1 cellular context compared by ENCODE assay signal in the genomic region with DNA sequence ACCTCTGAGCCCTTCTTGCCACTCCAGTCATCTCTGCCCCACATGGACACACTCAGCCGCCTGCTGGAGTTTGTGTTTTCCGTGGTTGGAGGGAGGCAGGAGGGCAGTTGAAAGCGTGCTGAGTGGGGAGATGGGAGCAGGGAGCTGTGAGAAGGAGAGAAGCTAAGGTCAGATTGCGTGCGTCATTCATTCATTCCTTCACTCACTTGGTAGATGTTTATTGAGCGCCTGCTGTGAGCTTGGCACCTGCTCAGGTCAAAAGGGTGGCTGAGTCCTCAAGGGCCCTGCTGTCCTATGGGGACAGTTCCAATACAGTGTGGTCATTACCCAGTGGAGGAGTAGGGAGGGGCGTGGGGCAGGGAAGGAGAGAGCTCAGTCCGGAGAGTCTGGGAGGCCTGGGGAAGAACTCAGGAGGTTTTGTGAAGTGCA.
TF ChIP-seq lines count a peak whose summit lies in the region.

No MANE protein-coding gene starts in this region.

TF ChIP-seq in HEK293, 187 proteins besides CTCF, POLR2A, EP300 and RAD21 (continued from another document):
- TF ChIP-seq, protein P1, sequence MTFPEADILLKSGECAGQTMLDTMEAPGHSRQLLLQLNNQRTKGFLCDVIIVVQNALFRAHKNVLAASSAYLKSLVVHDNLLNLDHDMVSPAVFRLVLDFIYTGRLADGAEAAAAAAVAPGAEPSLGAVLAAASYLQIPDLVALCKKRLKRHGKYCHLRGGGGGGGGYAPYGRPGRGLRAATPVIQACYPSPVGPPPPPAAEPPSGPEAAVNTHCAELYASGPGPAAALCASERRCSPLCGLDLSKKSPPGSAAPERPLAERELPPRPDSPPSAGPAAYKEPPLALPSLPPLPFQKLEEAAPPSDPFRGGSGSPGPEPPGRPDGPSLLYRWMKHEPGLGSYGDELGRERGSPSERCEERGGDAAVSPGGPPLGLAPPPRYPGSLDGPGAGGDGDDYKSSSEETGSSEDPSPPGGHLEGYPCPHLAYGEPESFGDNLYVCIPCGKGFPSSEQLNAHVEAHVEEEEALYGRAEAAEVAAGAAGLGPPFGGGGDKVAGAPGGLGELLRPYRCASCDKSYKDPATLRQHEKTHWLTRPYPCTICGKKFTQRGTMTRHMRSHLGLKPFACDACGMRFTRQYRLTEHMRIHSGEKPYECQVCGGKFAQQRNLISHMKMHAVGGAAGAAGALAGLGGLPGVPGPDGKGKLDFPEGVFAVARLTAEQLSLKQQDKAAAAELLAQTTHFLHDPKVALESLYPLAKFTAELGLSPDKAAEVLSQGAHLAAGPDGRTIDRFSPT (tag by site-specific recombination; IDR thresholded peaks at IDR 0.05): peak; percentile 76
- TF ChIP-seq ZNF394 (tag by site-specific recombination; IDR thresholded peaks at IDR 0.05; ENCODE audit: borderline replicate concordance) (no peak), IKZF3 (tag by site-specific recombination; IDR thresholded peaks at IDR 0.05) (peak; percentile 52), ZNF521 (tag by site-specific recombination; IDR thresholded peaks at IDR 0.05) (no peak), ZNF830 (tag by site-specific recombination; IDR thresholded peaks at IDR 0.05; ENCODE audit: low read depth) (no peak), GLIS1 (tag by site-specific recombination; IDR thresholded peaks at IDR 0.05) (peak; percentile 13), ZNF560 (tag by site-specific recombination; IDR thresholded peaks at IDR 0.05; ENCODE audit: borderline replicate concordance) (no peak), ZNF423 (tag by site-specific recombination; IDR thresholded peaks at IDR 0.05) (peak; percentile 65), YY1 (tag by site-specific recombination; IDR thresholded peaks at IDR 0.05) (no peak), ZFP69B (tag by site-specific recombination; IDR thresholded peaks at IDR 0.05) (no peak), ZIC2 (tag by site-specific recombination; IDR thresholded peaks at IDR 0.05) (peak; percentile 89), OSR2 (tag by site-specific recombination; IDR thresholded peaks at IDR 0.05) (peak; percentile 79), ZNF10 (tag by site-specific recombination; IDR thresholded peaks at IDR 0.05) (peak; percentile 72; the same call in 1 of the 2 replicates), ZNF600 (tag by site-specific recombination; IDR thresholded peaks at IDR 0.05) (peak; percentile 77; the same call in 1 of the 2 replicates), ZNF24 (tag by site-specific recombination; IDR thresholded peaks at IDR 0.05) (peak; percentile 99), BCL11A (tag by site-specific recombination; IDR thresholded peaks at IDR 0.05; ENCODE audit: low read depth) (0 out of 2 replicates have a peak, but pooled peaks have one; percentile 41)
- TF ChIP-seq, protein P2, sequence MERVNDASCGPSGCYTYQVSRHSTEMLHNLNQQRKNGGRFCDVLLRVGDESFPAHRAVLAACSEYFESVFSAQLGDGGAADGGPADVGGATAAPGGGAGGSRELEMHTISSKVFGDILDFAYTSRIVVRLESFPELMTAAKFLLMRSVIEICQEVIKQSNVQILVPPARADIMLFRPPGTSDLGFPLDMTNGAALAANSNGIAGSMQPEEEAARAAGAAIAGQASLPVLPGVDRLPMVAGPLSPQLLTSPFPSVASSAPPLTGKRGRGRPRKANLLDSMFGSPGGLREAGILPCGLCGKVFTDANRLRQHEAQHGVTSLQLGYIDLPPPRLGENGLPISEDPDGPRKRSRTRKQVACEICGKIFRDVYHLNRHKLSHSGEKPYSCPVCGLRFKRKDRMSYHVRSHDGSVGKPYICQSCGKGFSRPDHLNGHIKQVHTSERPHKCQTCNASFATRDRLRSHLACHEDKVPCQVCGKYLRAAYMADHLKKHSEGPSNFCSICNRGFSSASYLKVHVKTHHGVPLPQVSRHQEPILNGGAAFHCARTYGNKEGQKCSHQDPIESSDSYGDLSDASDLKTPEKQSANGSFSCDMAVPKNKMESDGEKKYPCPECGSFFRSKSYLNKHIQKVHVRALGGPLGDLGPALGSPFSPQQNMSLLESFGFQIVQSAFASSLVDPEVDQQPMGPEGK (tag by site-specific recombination; IDR thresholded peaks at IDR 0.05): peak; percentile 54
- TF ChIP-seq, protein P3, sequence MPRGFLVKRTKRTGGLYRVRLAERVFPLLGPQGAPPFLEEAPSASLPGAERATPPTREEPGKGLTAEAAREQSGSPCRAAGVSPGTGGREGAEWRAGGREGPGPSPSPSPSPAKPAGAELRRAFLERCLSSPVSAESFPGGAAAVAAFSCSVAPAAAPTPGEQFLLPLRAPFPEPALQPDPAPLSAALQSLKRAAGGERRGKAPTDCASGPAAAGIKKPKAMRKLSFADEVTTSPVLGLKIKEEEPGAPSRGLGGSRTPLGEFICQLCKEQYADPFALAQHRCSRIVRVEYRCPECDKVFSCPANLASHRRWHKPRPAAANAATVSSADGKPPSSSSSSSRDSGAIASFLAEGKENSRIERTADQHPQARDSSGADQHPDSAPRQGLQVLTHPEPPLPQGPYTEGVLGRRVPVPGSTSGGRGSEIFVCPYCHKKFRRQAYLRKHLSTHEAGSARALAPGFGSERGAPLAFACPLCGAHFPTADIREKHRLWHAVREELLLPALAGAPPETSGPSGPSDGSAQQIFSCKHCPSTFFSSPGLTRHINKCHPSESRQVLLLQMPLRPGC (tag by site-specific recombination; IDR thresholded peaks at IDR 0.05): peak; percentile 99
- TF ChIP-seq, protein P4, sequence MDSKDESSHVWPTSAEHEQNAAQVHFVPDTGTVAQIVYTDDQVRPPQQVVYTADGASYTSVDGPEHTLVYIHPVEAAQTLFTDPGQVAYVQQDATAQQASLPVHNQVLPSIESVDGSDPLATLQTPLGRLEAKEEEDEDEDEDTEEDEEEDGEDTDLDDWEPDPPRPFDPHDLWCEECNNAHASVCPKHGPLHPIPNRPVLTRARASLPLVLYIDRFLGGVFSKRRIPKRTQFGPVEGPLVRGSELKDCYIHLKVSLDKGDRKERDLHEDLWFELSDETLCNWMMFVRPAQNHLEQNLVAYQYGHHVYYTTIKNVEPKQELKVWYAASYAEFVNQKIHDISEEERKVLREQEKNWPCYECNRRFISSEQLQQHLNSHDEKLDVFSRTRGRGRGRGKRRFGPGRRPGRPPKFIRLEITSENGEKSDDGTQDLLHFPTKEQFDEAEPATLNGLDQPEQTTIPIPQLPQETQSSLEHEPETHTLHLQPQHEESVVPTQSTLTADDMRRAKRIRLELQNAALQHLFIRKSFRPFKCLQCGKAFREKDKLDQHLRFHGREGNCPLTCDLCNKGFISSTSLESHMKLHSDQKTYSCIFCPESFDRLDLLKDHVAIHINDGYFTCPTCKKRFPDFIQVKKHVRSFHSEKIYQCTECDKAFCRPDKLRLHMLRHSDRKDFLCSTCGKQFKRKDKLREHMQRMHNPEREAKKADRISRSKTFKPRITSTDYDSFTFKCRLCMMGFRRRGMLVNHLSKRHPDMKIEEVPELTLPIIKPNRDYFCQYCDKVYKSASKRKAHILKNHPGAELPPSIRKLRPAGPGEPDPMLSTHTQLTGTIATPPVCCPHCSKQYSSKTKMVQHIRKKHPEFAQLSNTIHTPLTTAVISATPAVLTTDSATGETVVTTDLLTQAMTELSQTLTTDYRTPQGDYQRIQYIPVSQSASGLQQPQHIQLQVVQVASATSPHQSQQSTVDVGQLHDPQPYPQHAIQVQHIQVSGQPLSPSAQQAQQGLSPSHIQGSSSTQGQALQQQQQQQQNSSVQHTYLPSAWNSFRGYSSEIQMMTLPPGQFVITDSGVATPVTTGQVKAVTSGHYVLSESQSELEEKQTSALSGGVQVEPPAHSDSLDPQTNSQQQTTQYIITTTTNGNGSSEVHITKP (tag by site-specific recombination; IDR thresholded peaks at IDR 0.05): no peak
